In genomic region chr1:170305777-170306299, GRCh38 we compare ENCODE assay signal across 29 cellular contexts.
DNase-seq lines count a peak whose midpoint lies in the region; FAIRE-seq and TF ChIP-seq lines count a peak whose summit lies in the region.
"Had no signal": no experiment of that assay in that cellular context is flagged by ENCODE, and none has a peak within 500 bp of the region (broad histone marks: within the 10 kb centered on the region; RNA-seq: fewer than 3 reads in every experiment).

No MANE protein-coding gene starts in this region.

- H3K27me3 Mint-ChIP-seq in chondrocyte (ENCODE audit: low read depth), result no peaks in the 10 kb centered on the region
- no peaks in the 10 kb centered on the region for H3K27me3 Mint-ChIP-seq in osteocyte (ENCODE audit: unreplicated experiment)
- H3K27me3 Mint-ChIP-seq: brain; CD4-positive, alpha-beta memory T cell; memory B cell had no signal

- H3K4me3 Mint-ChIP-seq in chondrocyte (ENCODE audit: unreplicated experiment) (no peak overlapping the region), osteocyte (ENCODE audit: unreplicated experiment) (no peak overlapping the region)
- H3K4me3 Mint-ChIP-seq: activated CD8-positive, alpha-beta memory T cell treated with anti-CD3 and anti-CD28 coated beads, Interleukin-2, amount 10 ng/mL, durations not matched to agents 7 days and 5 days; brain; CD4-positive, alpha-beta memory T cell; memory B cell; T-cell had no signal

- TF ChIP-seq CTCF in chondrocyte (IDR thresholded peaks at IDR 0.05), result no peak
- TF ChIP-seq CTCF in osteocyte (IDR thresholded peaks at IDR 0.05), result no peak

- H3K4me1 Mint-ChIP-seq in chondrocyte (ENCODE audit: low read depth), result peaks cover 59% of the 10 kb centered on the region
- H3K4me1 Mint-ChIP-seq in osteocyte (ENCODE audit: unreplicated experiment), result peaks cover 68% of the 10 kb centered on the region
- H3K4me1 Mint-ChIP-seq: activated CD8-positive, alpha-beta memory T cell treated with anti-CD3 and anti-CD28 coated beads, Interleukin-2, amount 10 ng/mL, durations not matched to agents 7 days and 5 days; brain; CD4-positive, alpha-beta memory T cell; memory B cell; T-cell had no signal

- no peak for FAIRE-seq in RCC 7860 (lab: Jason Lieb, UNC)
- FAIRE-seq: colon, frontal cortex, H54, K562 had no signal

- H3K36me3 Mint-ChIP-seq in chondrocyte (ENCODE audit: low read depth) (no peaks in the 10 kb centered on the region), osteocyte (ENCODE audit: unreplicated experiment) (no peaks in the 10 kb centered on the region)
- H3K36me3 Mint-ChIP-seq: activated CD8-positive, alpha-beta memory T cell treated with anti-CD3 and anti-CD28 coated beads, Interleukin-2, amount 10 ng/mL, durations not matched to agents 7 days and 5 days; brain; CD4-positive, alpha-beta memory T cell; memory B cell; T-cell had no signal

- H3K27ac Mint-ChIP-seq in chondrocyte (ENCODE audit: unreplicated experiment), result peak overlapping the region; percentile 65
- H3K27ac Mint-ChIP-seq in osteocyte (ENCODE audit: unreplicated experiment), result peak overlapping the region; percentile 65
- H3K27ac Mint-ChIP-seq: activated CD8-positive, alpha-beta memory T cell treated with anti-CD3 and anti-CD28 coated beads, Interleukin-2, amount 10 ng/mL, durations not matched to agents 7 days and 5 days; CD4-positive, alpha-beta memory T cell; memory B cell; T-cell had no signal

- peaks cover 3% of the 10 kb centered on the region for H3K9me3 Mint-ChIP-seq in chondrocyte (ENCODE audit: low read depth)
- H3K9me3 Mint-ChIP-seq in osteocyte (ENCODE audit: unreplicated experiment), result no peaks in the 10 kb centered on the region
- H3K9me3 Mint-ChIP-seq: brain, memory B cell, T-cell had no signal

- DNase-seq in NCI-H1436 (lab: John Stamatoyannopoulos, UW) (peak; percentile 4), NCI-H1436 treated with DMSO at 0.1 percent for 48 hours (lab: John Stamatoyannopoulos, UW) (no peak), NCI-H446 treated with DMSO at 0.1 percent for 48 hours (lab: John Stamatoyannopoulos, UW) (peak; percentile 20), chondrocyte (ENCODE audit: low spot score) (no peak), osteocyte (ENCODE audit: extremely low spot score, unreplicated experiment) (no peak), RCC 7860 (ENCODE audit: low spot score) (no peak), activated gamma-delta T cell treated with Interleukin-2 at 50 U/mL for 16 hours (no peak), NCI-H748 treated with DMSO at 0.1 percent for 48 hours (lab: John Stamatoyannopoulos, UW) (no peak)
- DNase-seq: activated CD4-positive, CD25-positive, alpha-beta regulatory T cell; activated CD8-positive, alpha-beta memory T cell treated with anti-CD3 and anti-CD28 coated beads, Interleukin-2, amount 10 ng/mL, durations not matched to agents 7 days and 5 days; activated naive CD4-positive, alpha-beta T cell; activated T-cell treated with anti-CD3 and anti-CD28 coated beads, Interleukin-2, amount 50 U/mL, for 48 hours; CD4-positive, alpha-beta memory T cell; effector memory CD4-positive, alpha-beta T cell; hippocampal formation; left cardiac atrium; NCI-H1105 treated with DMSO at 0.1 percent for 48 hours; NCI-H2029 treated with DMSO at 0.1 percent for 48 hours; NCI-H226; NK-92 treated with Interleukin-12 subunit alpha and Interleukin-12 subunit beta, amount 100 ng/mL, for 24 hours; stimulated activated naive CD4-positive, alpha-beta T cell; T-cell; testis had no signal

Comparison
In these comparisons a context has a peak if more than half of its experiments do, and no peak if none do; other contexts are left out.
1. DNase-seq: peak in NCI-H1436 (single experiment) and NCI-H446 treated with DMSO at 0.1 percent for 48 hours (single experiment); none in NCI-H1436 treated with DMSO at 0.1 percent for 48 hours (single experiment), chondrocyte (single experiment), osteocyte (single experiment), RCC 7860 (single experiment), activated gamma-delta T cell treated with Interleukin-2 at 50 U/mL for 16 hours (single experiment) and NCI-H748 treated with DMSO at 0.1 percent for 48 hours (single experiment).